ENCODE assay signal across 13 cellular contexts in genomic region chr14:68736519-68736918, GRCh38. TPM values are rescaled to one million over a fixed set of nuclear protein-coding genes. Genes with fewer than 3 reads are reported as not detected.
DNase-seq lines count a peak whose midpoint lies in the region; ATAC-seq and TF ChIP-seq lines count a peak whose summit lies in the region.
"Had no signal": no experiment of that assay in that cellular context is flagged by ENCODE, and none has a peak within 500 bp of the region (broad histone marks: within the 10 kb centered on the region; RNA-seq: fewer than 3 reads in every experiment).

No MANE protein-coding gene starts in this region.

- H3K27ac ChIP-seq in gastroesophageal sphincter: peak overlapping the region; percentile 76 to 85 (median 80)
- H3K27ac ChIP-seq in neural progenitor cell: no peak overlapping the region
- H3K27ac ChIP-seq: VCaP had no signal

- peak overlapping the region; percentile 4 for H3K27ac Mint-ChIP-seq in activated CD4-positive, alpha-beta memory T cell treated with anti-CD3 and anti-CD28 coated beads for 36 hours
- H3K27ac Mint-ChIP-seq in activated CD4-positive, alpha-beta memory T cell treated with anti-CD3 and anti-CD28 coated beads, Interleukin-2, amount 10 ng/mL, durations not matched to agents 7 days and 5 days: no peak overlapping the region
- H3K27ac Mint-ChIP-seq in neural progenitor cell (peak overlapping the region; percentile 96), type B pancreatic cell (peak overlapping the region; percentile 83)
- H3K27ac Mint-ChIP-seq: activated naive CD4-positive, alpha-beta T cell treated with anti-CD3 and anti-CD28 coated beads, Interleukin-2, amount 10 ng/mL, durations not matched to agents 7 days and 5 days had no signal

- H3K79me2 ChIP-seq in neural progenitor cell (ENCODE audit: low read depth): no peaks in the 10 kb centered on the region

- no peak overlapping the region for H3K4me3 ChIP-seq in gastroesophageal sphincter
- no peak overlapping the region for H3K4me3 ChIP-seq in neural progenitor cell

- WGBS in gastroesophageal sphincter (ENCODE audit: low coverage in 1 of 2), 2 donors: 22 to 52% methylated on average over 3 to 6 of the region's 8 CpGs

- CTCF ChIA-PET in activated CD4-positive, alpha-beta memory T cell treated with anti-CD3 and anti-CD28 coated beads for 36 hours (lab: Charles Lee): no interaction called here
- CTCF ChIA-PET in activated CD4-positive, alpha-beta memory T cell treated with anti-CD3 and anti-CD28 coated beads, Interleukin-2, amount 10 ng/mL, durations not matched to agents 7 days and 5 days (lab: Charles Lee): interaction anchor here (1.2 kb wide), 1 partner anchor 80 kb away, joined by 3 read pairs; no protein-coding TSS in a partner anchor

- peak overlapping the region; percentile 89 for H2AFZ ChIP-seq in neural progenitor cell (replicated peaks)

- H4K20me1 ChIP-seq in neural progenitor cell (ENCODE audit: low read depth): no peaks in the 10 kb centered on the region

- H3F3A ChIP-seq in neural progenitor cell (ENCODE audit: low read depth): peaks cover 4% of the 10 kb centered on the region

- peak; percentile 50 for ATAC-seq in gastroesophageal sphincter

- no peaks in the 10 kb centered on the region for H3K27me3 ChIP-seq in gastroesophageal sphincter
- H3K27me3 ChIP-seq in neural progenitor cell: no peaks in the 10 kb centered on the region

- H3K4me1 Mint-ChIP-seq in activated CD4-positive, alpha-beta memory T cell treated with anti-CD3 and anti-CD28 coated beads for 36 hours (ENCODE audit: low read depth): peaks cover 37% of the 10 kb centered on the region
- peaks cover 34% of the 10 kb centered on the region for H3K4me1 Mint-ChIP-seq in activated CD4-positive, alpha-beta memory T cell treated with anti-CD3 and anti-CD28 coated beads, Interleukin-2, amount 10 ng/mL, durations not matched to agents 7 days and 5 days
- H3K4me1 Mint-ChIP-seq in neural progenitor cell (peaks cover 47% of the 10 kb centered on the region), type B pancreatic cell (ENCODE audit: unreplicated experiment) (peaks cover 44% of the 10 kb centered on the region)

- peaks cover 5% of the 10 kb centered on the region for H3K9me3 Mint-ChIP-seq in activated CD4-positive, alpha-beta memory T cell treated with anti-CD3 and anti-CD28 coated beads for 36 hours
- peaks cover 7% of the 10 kb centered on the region for H3K9me3 Mint-ChIP-seq in activated CD4-positive, alpha-beta memory T cell treated with anti-CD3 and anti-CD28 coated beads, Interleukin-2, amount 10 ng/mL, durations not matched to agents 7 days and 5 days
- H3K9me3 Mint-ChIP-seq in neural progenitor cell (peaks cover 16% of the 10 kb centered on the region), type B pancreatic cell (peaks cover 11% of the 10 kb centered on the region)

- TF ChIP-seq EP300 in gastroesophageal sphincter (IDR thresholded peaks at IDR 0.05): no peak

- DNase-seq in activated CD4-positive, alpha-beta memory T cell treated with anti-CD3 and anti-CD28 coated beads for 36 hours: no peak
- no peak for DNase-seq in activated CD4-positive, alpha-beta memory T cell treated with anti-CD3 and anti-CD28 coated beads, Interleukin-2, amount 10 ng/mL, durations not matched to agents 7 days and 5 days
- peak; percentile 46 for DNase-seq in neural progenitor cell (ENCODE audit: low spot score)
- no peak for DNase-seq in type B pancreatic cell (ENCODE audit: extremely low spot score, unreplicated experiment)
- no peak for DNase-seq in NCI-H526 treated with DMSO at 0.1 percent for 48 hours (lab: John Stamatoyannopoulos, UW)
- no peak for DNase-seq in Ammon's horn (ENCODE audit: low spot score)
- no peak for DNase-seq in NCI-H2081 (lab: John Stamatoyannopoulos, UW)
- DNase-seq: activated naive CD4-positive, alpha-beta T cell treated with anti-CD3 and anti-CD28 coated beads, Interleukin-2, amount 10 ng/mL, durations not matched to agents 7 days and 5 days; HCEC 1CT; NCI-H1417 treated with DMSO at 0.1 percent for 48 hours; OCI-M1 had no signal

- POLR2A ChIA-PET in activated CD4-positive, alpha-beta memory T cell treated with anti-CD3 and anti-CD28 coated beads for 36 hours (lab: Charles Lee): interaction anchor here (0.7 kb wide), 1 partner anchor 56 kb away, joined by 3 read pairs; no protein-coding TSS in a partner anchor
- POLR2A ChIA-PET in activated CD4-positive, alpha-beta memory T cell treated with anti-CD3 and anti-CD28 coated beads, Interleukin-2, amount 10 ng/mL, durations not matched to agents 7 days and 5 days (lab: Charles Lee): interaction anchor here (1.2 to 4.4 kb wide), 3 partner anchors 44 to 53 kb away, joined by 4 to 31 read pairs (median 4); no protein-coding TSS in a partner anchor

- intact Hi-C loops in activated CD4-positive, alpha-beta memory T cell treated with anti-CD3 and anti-CD28 coated beads for 36 hours (cut with micrococcal nuclease): no loop called here

- no peak overlapping the region for H3K4me3 Mint-ChIP-seq in activated CD4-positive, alpha-beta memory T cell treated with anti-CD3 and anti-CD28 coated beads for 36 hours
- no peak overlapping the region for H3K4me3 Mint-ChIP-seq in activated CD4-positive, alpha-beta memory T cell treated with anti-CD3 and anti-CD28 coated beads, Interleukin-2, amount 10 ng/mL, durations not matched to agents 7 days and 5 days
- no peak overlapping the region for H3K4me3 Mint-ChIP-seq in neural progenitor cell
- H3K4me3 Mint-ChIP-seq in type B pancreatic cell: peak overlapping the region; percentile 58
- H3K4me3 Mint-ChIP-seq: activated naive CD4-positive, alpha-beta T cell treated with anti-CD3 and anti-CD28 coated beads, Interleukin-2, amount 10 ng/mL, durations not matched to agents 7 days and 5 days had no signal

- no peak overlapping the region for H3K4me2 ChIP-seq in neural progenitor cell

- no peak for TF ChIP-seq POLR2A in gastroesophageal sphincter (IDR thresholded peaks at IDR 0.05)

- no peak overlapping the region for H3K9ac ChIP-seq in neural progenitor cell

- H3K36me3 Mint-ChIP-seq in activated CD4-positive, alpha-beta memory T cell treated with anti-CD3 and anti-CD28 coated beads for 36 hours: no peaks in the 10 kb centered on the region
- H3K36me3 Mint-ChIP-seq in activated CD4-positive, alpha-beta memory T cell treated with anti-CD3 and anti-CD28 coated beads, Interleukin-2, amount 10 ng/mL, durations not matched to agents 7 days and 5 days (ENCODE audit: low read depth): peaks cover 4% of the 10 kb centered on the region
- H3K36me3 Mint-ChIP-seq in neural progenitor cell (no peaks in the 10 kb centered on the region), type B pancreatic cell (no peaks in the 10 kb centered on the region)
- H3K36me3 Mint-ChIP-seq: activated naive CD4-positive, alpha-beta T cell treated with anti-CD3 and anti-CD28 coated beads, Interleukin-2, amount 10 ng/mL, durations not matched to agents 7 days and 5 days had no signal

- H3K4me1 ChIP-seq in gastroesophageal sphincter: peaks cover 7 to 51% (median 13%) of the 10 kb centered on the region in 3 donors
- H3K4me1 ChIP-seq in neural progenitor cell: peaks cover 29% of the 10 kb centered on the region

- no peaks in the 10 kb centered on the region for H3K27me3 Mint-ChIP-seq in activated CD4-positive, alpha-beta memory T cell treated with anti-CD3 and anti-CD28 coated beads for 36 hours
- H3K27me3 Mint-ChIP-seq in activated CD4-positive, alpha-beta memory T cell treated with anti-CD3 and anti-CD28 coated beads, Interleukin-2, amount 10 ng/mL, durations not matched to agents 7 days and 5 days: no peaks in the 10 kb centered on the region
- peaks cover 24% of the 10 kb centered on the region for H3K27me3 Mint-ChIP-seq in neural progenitor cell (ENCODE audit: insufficient read depth, low read depth)
- H3K27me3 Mint-ChIP-seq in type B pancreatic cell: no peaks in the 10 kb centered on the region

- H3K36me3 ChIP-seq in gastroesophageal sphincter (no peaks in the 10 kb centered on the region), neural progenitor cell (no peaks in the 10 kb centered on the region)

- H3K9me3 ChIP-seq in gastroesophageal sphincter: no peaks in the 10 kb centered on the region
- H3K9me3 ChIP-seq in neural progenitor cell (ENCODE audit: low read depth): no peaks in the 10 kb centered on the region

- TF ChIP-seq CTCF in gastroesophageal sphincter (IDR thresholded peaks at IDR 0.05): no peak
- no peak for TF ChIP-seq CTCF in neural progenitor cell (IDR thresholded peaks at IDR 0.05)
- no peak for TF ChIP-seq CTCF in type B pancreatic cell (conservative IDR thresholded peaks at IDR 0.05)

RNA-seq across cellular contexts. Expression of gene ZFP36L1, which starts 56.3 kb away (rescaled TPM):
- 100 to 1,000 TPM; 103 to 107 TPM for total RNA-seq in activated CD4-positive, alpha-beta memory T cell treated with anti-CD3 and anti-CD28 coated beads for 36 hours
- total RNA-seq in activated CD4-positive, alpha-beta memory T cell treated with anti-CD3 and anti-CD28 coated beads, Interleukin-2, amount 10 ng/mL, durations not matched to agents 7 days and 5 days: 100 to 1,000 TPM in 1 of 2 experiments, 10 to 100 TPM in 1; 96.1 to 103 TPM
- total RNA-seq in gastroesophageal sphincter (100 to 1,000 TPM; 154 to 451 (median 280) TPM), neural progenitor cell (ENCODE audit: low replicate concordance) (42.9 and 95.5 TPM in 2 replicates), type B pancreatic cell (ENCODE audit: low replicate concordance) (457 and 564 TPM in 2 replicates)
